ENCODE assay signal across 8 cellular contexts in genomic region chr12:48925218-48925871, GRCh38. TPM values are rescaled to one million over a fixed set of nuclear protein-coding genes. Genes with fewer than 3 reads are reported as not detected.
DNase-seq lines count a peak whose midpoint lies in the region; ATAC-seq lines count a peak whose summit lies in the region.

TSS of gene FKBP11 (minus strand) at chr12:48925492. CDS start at chr12:48925428, 64 bp downstream.

- DNase-seq in SJSA1 (ENCODE audit: low read depth in 1 of 2, low spot score in 2 of 2) (peak; percentile 47 to 61), left ventricle myocardium superior (peak; percentile 76), sciatic nerve (ENCODE audit: low spot score) (peak; percentile 76), NCI-H187 treated with DMSO at 0.1 percent for 48 hours (lab: John Stamatoyannopoulos, UW) (no peak), T1000 (lab: John Stamatoyannopoulos, UW) (no peak)

- H3K36me3 ChIP-seq in SJSA1 = peaks cover 28% of the 10 kb centered on the region

- H3K27me3 Mint-ChIP-seq in activated naive CD8-positive, alpha-beta T cell = no peaks in the 10 kb centered on the region

- ATAC-seq in GM18502 (IDR thresholded peaks at IDR 0.05; ENCODE audit: poor library complexity, unreplicated experiment) (peak; percentile 83), HG02884 (IDR thresholded peaks at IDR 0.05; ENCODE audit: unreplicated experiment) (peak; percentile 59), left ventricle myocardium superior (peak; percentile 95), sciatic nerve (peak; percentile 93)

- H3K27ac ChIP-seq in SJSA1 = peak within 1 kb of the TSS; percentile 38; the same call in 1 of the 2 replicates

- no peaks in the 10 kb centered on the region for H3K27me3 ChIP-seq in SJSA1 (replicated peaks)

- peaks cover 26% of the 10 kb centered on the region for H3K4me1 ChIP-seq in SJSA1 (replicated peaks)

- peaks cover 53% of the 10 kb centered on the region for H3K4me1 Mint-ChIP-seq in activated naive CD8-positive, alpha-beta T cell (ENCODE audit: low read depth)

- intact Hi-C loops in left ventricle myocardium superior (cut with micrococcal nuclease) = no loop called here
- intact Hi-C loops in sciatic nerve (cut with DNase I) = no loop called here

- H3K27ac Mint-ChIP-seq in activated naive CD8-positive, alpha-beta T cell = peak within 1 kb of the TSS; percentile 97

- H3K9me3 Mint-ChIP-seq in activated naive CD8-positive, alpha-beta T cell (ENCODE audit: low read depth) = no peaks in the 10 kb centered on the region

- peaks cover 27% of the 10 kb centered on the region for H3K36me3 Mint-ChIP-seq in activated naive CD8-positive, alpha-beta T cell

- no peaks in the 10 kb centered on the region for H3K9me3 ChIP-seq in SJSA1 (replicated peaks)

- H3K4me3 Mint-ChIP-seq in activated naive CD8-positive, alpha-beta T cell = peak within 1 kb of the TSS; percentile 94

- peak within 1 kb of the TSS; percentile 69 for H3K4me3 ChIP-seq in SJSA1

RNA-seq across cellular contexts. Expression of gene FKBP11, which starts in this region (rescaled TPM):
- total RNA-seq in SJSA1 (2014; rRNA removed; shearing (Covaris generic)) = 6.0 and 9.9 TPM in 2 replicates
- total RNA-seq in left ventricle myocardium superior = 6.3 TPM
- total RNA-seq in sciatic nerve = 17.8 TPM

Comparison
In these comparisons a context has a peak if more than half of its experiments do, and no peak if none do; other contexts are left out.
1. DNase-seq: peak in SJSA1 (2 of 2), left ventricle myocardium superior (single experiment) and sciatic nerve (single experiment); none in NCI-H187 treated with DMSO at 0.1 percent for 48 hours (single experiment) and T1000 (single experiment).
2. Peak in every context shown above with its lines, with median percentiles within 50 percentile points of each other: ATAC-seq.